ENCODE assay signal across 8 cellular contexts in the genomic region with DNA sequence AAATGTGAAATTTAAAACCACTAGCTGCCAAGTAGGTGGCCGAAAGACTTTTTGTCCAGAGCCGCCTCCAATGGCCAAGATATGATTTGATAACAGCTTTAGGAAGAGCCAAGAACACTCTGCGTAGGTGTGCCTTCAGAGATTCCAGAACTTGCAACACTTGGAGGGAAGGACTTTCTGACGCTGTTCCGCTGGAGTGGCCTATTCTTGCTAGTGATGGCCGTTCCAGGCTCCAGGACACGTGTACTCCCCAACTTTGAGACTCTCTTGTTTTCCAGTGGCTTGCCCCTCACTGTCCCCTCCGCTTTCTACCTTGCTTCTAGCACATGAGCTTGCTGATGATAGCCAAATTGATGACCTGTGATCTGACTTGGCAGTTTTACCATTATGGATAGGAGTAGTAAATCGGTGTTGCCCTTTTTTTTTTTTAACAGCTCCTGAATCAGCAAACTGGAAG. TPM values are rescaled to one million over a fixed set of nuclear protein-coding genes. Genes with fewer than 3 reads are reported as not detected.
A peak's percentile ranks its signal among the peaks of the same experiment; 100 is the strongest.
DNase-seq lines count a peak whose midpoint lies in the region; ATAC-seq and TF ChIP-seq lines count a peak whose summit lies in the region.

No MANE protein-coding gene starts in this region.

- no peaks in the 10 kb centered on the region for H3K27me3 ChIP-seq in CD8-positive, alpha-beta T cell (ENCODE audit: insufficient read depth, low read length)
- H3K27me3 ChIP-seq in HUES6 (ENCODE audit: control insufficient read depth, insufficient read depth, low read length): no peaks in the 10 kb centered on the region

- H3K9ac ChIP-seq in HUES6 (ENCODE audit: low read length): peak overlapping the region; percentile 98

- peak overlapping the region; percentile 93 for H3K4me3 Mint-ChIP-seq in CD8-positive, alpha-beta T cell
- H3K4me3 Mint-ChIP-seq in activated CD4-positive, alpha-beta memory T cell treated with anti-CD3 and anti-CD28 coated beads for 36 hours: peak overlapping the region; percentile 84
- peak overlapping the region; percentile 89 for H3K4me3 Mint-ChIP-seq in natural killer cell treated with Interleukin-12 subunit alpha and Interleukin-12 subunit beta and Interleukin-15 and Interleukin-18, amount 100 ng/mL, for 72 hours

- peak overlapping the region; percentile 93 for H3K27ac Mint-ChIP-seq in CD8-positive, alpha-beta T cell
- H3K27ac Mint-ChIP-seq in activated CD4-positive, alpha-beta memory T cell treated with anti-CD3 and anti-CD28 coated beads for 36 hours: peak overlapping the region; percentile 78
- peak overlapping the region; percentile 87 to 88 for H3K27ac Mint-ChIP-seq in natural killer cell treated with Interleukin-12 subunit alpha and Interleukin-12 subunit beta and Interleukin-15 and Interleukin-18, amount 100 ng/mL, for 72 hours

- intact Hi-C loops in CD8-positive, alpha-beta T cell (cut with DNase I, micrococcal nuclease): loop anchor here (5.0 to 10.0 kb wide), 4 partner anchors 679 to 1737 kb away; a partner anchor contains a TSS
- intact Hi-C loops in activated CD4-positive, alpha-beta memory T cell treated with anti-CD3 and anti-CD28 coated beads for 36 hours (cut with micrococcal nuclease): loop anchor here (1.0 to 10.0 kb wide), 3 partner anchors 544 to 1517 kb away; a partner anchor contains a TSS

- H3K4me3 ChIP-seq in CD8-positive, alpha-beta T cell (ENCODE audit: low read depth, low read length): peak overlapping the region; percentile 80
- peak overlapping the region; percentile 99 for H3K4me3 ChIP-seq in HUES6 (ENCODE audit: low read depth, low read length)
- H3K4me3 ChIP-seq in fibroblast of villous mesenchyme (ENCODE audit: low read depth, low read length): peak overlapping the region; percentile 87

- no peak for DNase-seq in CD8-positive, alpha-beta T cell
- DNase-seq in activated CD4-positive, alpha-beta memory T cell treated with anti-CD3 and anti-CD28 coated beads for 36 hours: no peak
- peak; percentile 84 for DNase-seq in fibroblast of villous mesenchyme (ENCODE audit: low read depth)
- no peak for DNase-seq in natural killer cell treated with Interleukin-12 subunit alpha and Interleukin-12 subunit beta and Interleukin-15 and Interleukin-18, amount 100 ng/mL, for 72 hours (ENCODE audit: low spot score)
- no peak for DNase-seq in NCI-H2107 (lab: John Stamatoyannopoulos, UW)
- no peak for DNase-seq in germinal center (ENCODE audit: low spot score)

- no peaks in the 10 kb centered on the region for H3K9me3 Mint-ChIP-seq in CD8-positive, alpha-beta T cell
- H3K9me3 Mint-ChIP-seq in activated CD4-positive, alpha-beta memory T cell treated with anti-CD3 and anti-CD28 coated beads for 36 hours: no peaks in the 10 kb centered on the region
- H3K9me3 Mint-ChIP-seq in natural killer cell treated with Interleukin-12 subunit alpha and Interleukin-12 subunit beta and Interleukin-15 and Interleukin-18, amount 100 ng/mL, for 72 hours: no peaks in the 10 kb centered on the region

- peaks cover 15% of the 10 kb centered on the region for H3K36me3 ChIP-seq in CD8-positive, alpha-beta T cell (ENCODE audit: insufficient read depth, low read length)
- peaks cover 48% of the 10 kb centered on the region for H3K36me3 ChIP-seq in HUES6 (ENCODE audit: control insufficient read depth, insufficient read depth, low read length)

- POLR2A ChIA-PET in CD8-positive, alpha-beta T cell (lab: Charles Lee): interaction anchor here (0.9 to 3.6 kb wide), 13 partner anchors 9 to 1521 kb away, joined by 3 to 37 read pairs (median 4); a partner anchor contains a TSS
- POLR2A ChIA-PET in activated CD4-positive, alpha-beta memory T cell treated with anti-CD3 and anti-CD28 coated beads for 36 hours (lab: Charles Lee): interaction anchor here (1.4 to 2.7 kb wide), 4 partner anchors 12 to 390 kb away, joined by 4 to 15 read pairs (median 8); a partner anchor contains a TSS

- H3K36me3 Mint-ChIP-seq in CD8-positive, alpha-beta T cell: peaks cover 54% of the 10 kb centered on the region
- H3K36me3 Mint-ChIP-seq in activated CD4-positive, alpha-beta memory T cell treated with anti-CD3 and anti-CD28 coated beads for 36 hours: peaks cover 27% of the 10 kb centered on the region
- peaks cover 31% of the 10 kb centered on the region for H3K36me3 Mint-ChIP-seq in natural killer cell treated with Interleukin-12 subunit alpha and Interleukin-12 subunit beta and Interleukin-15 and Interleukin-18, amount 100 ng/mL, for 72 hours

- no peak for ATAC-seq in CD8-positive, alpha-beta T cell
- no peak for ATAC-seq in natural killer cell treated with Interleukin-12 subunit alpha and Interleukin-12 subunit beta and Interleukin-15 and Interleukin-18, amount 100 ng/mL, for 72 hours
- no peak for ATAC-seq in HG03039 (IDR thresholded peaks at IDR 0.05; ENCODE audit: unreplicated experiment)

- no peaks in the 10 kb centered on the region for H3K9me3 ChIP-seq in CD8-positive, alpha-beta T cell (ENCODE audit: low read length)
- H3K9me3 ChIP-seq in HUES6 (ENCODE audit: control insufficient read depth, insufficient read depth, low read depth, low read length): no peaks in the 10 kb centered on the region; the same call in 1 of the 2 replicates

- no peak for TF ChIP-seq CTCF in CD8-positive, alpha-beta T cell (IDR thresholded peaks at IDR 0.05)
- no peak for TF ChIP-seq CTCF in fibroblast of villous mesenchyme (IDR thresholded peaks at IDR 0.05; ENCODE audit: insufficient read depth, low read depth, low read length)

- CTCF ChIA-PET in CD8-positive, alpha-beta T cell (lab: Charles Lee): interaction anchor here (0.6 to 5.1 kb wide), 5 partner anchors 40 to 496 kb away, joined by 3 to 47 read pairs (median 4); a partner anchor contains a TSS
- CTCF ChIA-PET in activated CD4-positive, alpha-beta memory T cell treated with anti-CD3 and anti-CD28 coated beads for 36 hours (lab: Charles Lee): interaction anchor here (1.4 to 7.4 kb wide), 3 partner anchors 10 to 393 kb away, joined by 3 to 60 read pairs (median 4); no protein-coding TSS in a partner anchor

- H3K4me1 ChIP-seq in CD8-positive, alpha-beta T cell (ENCODE audit: insufficient read depth, low read length): peaks cover 54% of the 10 kb centered on the region
- H3K4me1 ChIP-seq in HUES6 (ENCODE audit: control insufficient read depth, insufficient read depth, low read length): peaks cover 19% of the 10 kb centered on the region

- peak overlapping the region; percentile 84 for H3K27ac ChIP-seq in CD8-positive, alpha-beta T cell (ENCODE audit: low read depth, low read length)
- H3K27ac ChIP-seq in HUES6 (ENCODE audit: low read depth, low read length): peak overlapping the region; percentile 87; the same call in 1 of the 2 replicates

- H3K27me3 Mint-ChIP-seq in CD8-positive, alpha-beta T cell (ENCODE audit: low read depth): no peaks in the 10 kb centered on the region
- H3K27me3 Mint-ChIP-seq in activated CD4-positive, alpha-beta memory T cell treated with anti-CD3 and anti-CD28 coated beads for 36 hours: no peaks in the 10 kb centered on the region
- no peaks in the 10 kb centered on the region for H3K27me3 Mint-ChIP-seq in natural killer cell treated with Interleukin-12 subunit alpha and Interleukin-12 subunit beta and Interleukin-15 and Interleukin-18, amount 100 ng/mL, for 72 hours

- peaks cover 74% of the 10 kb centered on the region for H3K4me1 Mint-ChIP-seq in CD8-positive, alpha-beta T cell (ENCODE audit: low read depth)
- peaks cover 63% of the 10 kb centered on the region for H3K4me1 Mint-ChIP-seq in activated CD4-positive, alpha-beta memory T cell treated with anti-CD3 and anti-CD28 coated beads for 36 hours (ENCODE audit: low read depth)
- peaks cover 48 to 70% of the 10 kb centered on the region in 2 donors for H3K4me1 Mint-ChIP-seq in natural killer cell treated with Interleukin-12 subunit alpha and Interleukin-12 subunit beta and Interleukin-15 and Interleukin-18, amount 100 ng/mL, for 72 hours (ENCODE audit: low read depth in 2 of 2)

RNA-seq across cellular contexts. Expression of a gene that starts 1.0 kb away (rescaled TPM):
- 100 to 1,000 TPM; 146 to 147 TPM for total RNA-seq in CD8-positive, alpha-beta T cell
- total RNA-seq in activated CD4-positive, alpha-beta memory T cell treated with anti-CD3 and anti-CD28 coated beads for 36 hours: 100 to 1,000 TPM; 129 to 136 TPM
- total RNA-seq in fibroblast of villous mesenchyme: 356 and 611 TPM in 2 replicates
- 100 to 1,000 TPM; 119 to 155 TPM for total RNA-seq in natural killer cell treated with Interleukin-12 subunit alpha and Interleukin-12 subunit beta and Interleukin-15 and Interleukin-18, amount 100 ng/mL, for 72 hours
